ENCODE assay signal across 1 cellular context in the genomic region with DNA sequence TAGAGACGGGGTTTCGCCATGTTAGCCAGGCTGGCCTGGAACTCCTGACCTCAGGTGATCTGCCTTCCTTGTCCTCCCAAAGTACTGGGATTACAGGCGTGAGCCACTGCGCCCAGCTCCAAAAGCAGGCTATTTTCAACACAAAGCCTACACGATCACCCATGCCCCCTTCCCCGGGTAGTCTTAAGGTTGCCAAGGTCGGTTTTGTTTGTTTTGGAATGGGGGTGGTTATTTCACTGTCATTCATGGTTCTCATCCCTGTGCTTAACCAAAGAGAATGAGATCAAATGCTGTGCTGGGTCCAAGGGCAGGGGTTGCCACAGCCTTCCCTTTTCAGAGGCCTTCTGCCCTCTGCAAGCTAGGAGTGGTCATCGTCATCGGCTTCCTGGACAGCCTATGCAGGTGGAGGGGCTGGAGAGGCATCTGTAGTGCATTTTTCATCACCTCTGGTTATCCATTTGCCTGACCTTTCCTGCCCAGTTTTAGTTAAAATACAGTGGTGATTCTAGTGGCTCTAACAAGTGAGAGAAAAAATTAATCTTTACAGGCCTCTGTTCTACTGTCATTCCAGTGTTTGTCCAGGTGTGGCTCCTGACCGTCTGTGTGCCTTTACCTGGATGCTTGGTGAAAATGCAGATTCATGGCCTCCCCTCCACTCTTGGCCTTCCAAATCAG.
TF ChIP-seq lines count a peak whose summit lies in the region.

No MANE protein-coding gene starts in this region.

TF ChIP-seq in HepG2, 621 proteins besides CTCF, POLR2A, EP300 and RAD21 (continued from another document and continues in another):
- TF ChIP-seq BCL3 (CRISPR knock-in tag; IDR thresholded peaks at IDR 0.05), result no peak
- no peak for TF ChIP-seq KLF9 (CRISPR knock-in tag; IDR thresholded peaks at IDR 0.05; ENCODE audit: low read depth)
- TF ChIP-seq GABPB1 (CRISPR knock-in tag; IDR thresholded peaks at IDR 0.05), result peak; percentile 24; the same call in 1 of the 2 replicates
- peak; percentile 91 for TF ChIP-seq THRA (CRISPR knock-in tag; IDR thresholded peaks at IDR 0.05; ENCODE audit: borderline replicate concordance)
- no peak for TF ChIP-seq TBL1XR1 (IDR thresholded peaks at IDR 0.05; ENCODE audit: borderline replicate concordance, low read length, partially characterized antibody)
- TF ChIP-seq TAF1 (CRISPR knock-in tag; IDR thresholded peaks at IDR 0.05), result no peak
- TF ChIP-seq ARID2 (CRISPR knock-in tag; IDR thresholded peaks at IDR 0.05; ENCODE audit: borderline replicate concordance), result no peak
- TF ChIP-seq MIXL1 (CRISPR knock-in tag; IDR thresholded peaks at IDR 0.05), result peak; percentile 91
- TF ChIP-seq, protein P1, sequence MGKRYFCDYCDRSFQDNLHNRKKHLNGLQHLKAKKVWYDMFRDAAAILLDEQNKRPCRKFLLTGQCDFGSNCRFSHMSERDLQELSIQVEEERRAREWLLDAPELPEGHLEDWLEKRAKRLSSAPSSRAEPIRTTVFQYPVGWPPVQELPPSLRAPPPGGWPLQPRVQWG (CRISPR knock-in tag; IDR thresholded peaks at IDR 0.05; ENCODE audit: borderline replicate concordance, low read depth), result no peak
- TF ChIP-seq ZNF274 (CRISPR knock-in tag; IDR thresholded peaks at IDR 0.05), result no peak
- no peak for TF ChIP-seq HNRNPK (IDR thresholded peaks at IDR 0.05; ENCODE audit: low read depth, low read length, poor library complexity, severe bottlenecking)
- TF ChIP-seq, protein P2, sequence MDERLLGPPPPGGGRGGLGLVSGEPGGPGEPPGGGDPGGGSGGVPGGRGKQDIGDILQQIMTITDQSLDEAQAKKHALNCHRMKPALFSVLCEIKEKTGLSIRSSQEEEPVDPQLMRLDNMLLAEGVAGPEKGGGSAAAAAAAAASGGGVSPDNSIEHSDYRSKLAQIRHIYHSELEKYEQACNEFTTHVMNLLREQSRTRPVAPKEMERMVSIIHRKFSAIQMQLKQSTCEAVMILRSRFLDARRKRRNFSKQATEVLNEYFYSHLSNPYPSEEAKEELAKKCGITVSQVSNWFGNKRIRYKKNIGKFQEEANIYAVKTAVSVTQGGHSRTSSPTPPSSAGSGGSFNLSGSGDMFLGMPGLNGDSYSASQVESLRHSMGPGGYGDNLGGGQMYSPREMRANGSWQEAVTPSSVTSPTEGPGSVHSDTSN (CRISPR knock-in tag; IDR thresholded peaks at IDR 0.05), result peak; percentile 69
- no peak for TF ChIP-seq SRSF1 (optimal IDR thresholded peaks at IDR 0.05; ENCODE audit: low read depth, low read length)
- TF ChIP-seq ZNF17 (CRISPR knock-in tag; IDR thresholded peaks at IDR 0.05), result no peak
- no peak for TF ChIP-seq XRCC5 (optimal IDR thresholded peaks at IDR 0.05; ENCODE audit: low read length)
- peak; percentile 80 for TF ChIP-seq CEBPB (IDR thresholded peaks at IDR 0.05; ENCODE audit: borderline replicate concordance, low read depth, low read length)
- TF ChIP-seq SIX4 (CRISPR knock-in tag; IDR thresholded peaks at IDR 0.05), result peak; percentile 58
- TF ChIP-seq CEBPG (CRISPR knock-in tag; IDR thresholded peaks at IDR 0.05), result peak; percentile 79
- peak; percentile 91 for TF ChIP-seq TARDBP (CRISPR knock-in tag; IDR thresholded peaks at IDR 0.05)
- no peak for TF ChIP-seq SATB2 (CRISPR knock-in tag; IDR thresholded peaks at IDR 0.05)
- no peak for TF ChIP-seq POLR2AphosphoS5 (IDR thresholded peaks at IDR 0.05; ENCODE audit: low read depth, low read length)
- no peak for TF ChIP-seq ZNF235 (CRISPR knock-in tag; IDR thresholded peaks at IDR 0.05; ENCODE audit: borderline replicate concordance)
- no peak for TF ChIP-seq GTF3A (CRISPR knock-in tag; conservative IDR thresholded peaks at IDR 0.05)
- TF ChIP-seq NFIB (CRISPR knock-in tag; IDR thresholded peaks at IDR 0.05; ENCODE audit: borderline replicate concordance), result no peak
- TF ChIP-seq, protein P3, sequence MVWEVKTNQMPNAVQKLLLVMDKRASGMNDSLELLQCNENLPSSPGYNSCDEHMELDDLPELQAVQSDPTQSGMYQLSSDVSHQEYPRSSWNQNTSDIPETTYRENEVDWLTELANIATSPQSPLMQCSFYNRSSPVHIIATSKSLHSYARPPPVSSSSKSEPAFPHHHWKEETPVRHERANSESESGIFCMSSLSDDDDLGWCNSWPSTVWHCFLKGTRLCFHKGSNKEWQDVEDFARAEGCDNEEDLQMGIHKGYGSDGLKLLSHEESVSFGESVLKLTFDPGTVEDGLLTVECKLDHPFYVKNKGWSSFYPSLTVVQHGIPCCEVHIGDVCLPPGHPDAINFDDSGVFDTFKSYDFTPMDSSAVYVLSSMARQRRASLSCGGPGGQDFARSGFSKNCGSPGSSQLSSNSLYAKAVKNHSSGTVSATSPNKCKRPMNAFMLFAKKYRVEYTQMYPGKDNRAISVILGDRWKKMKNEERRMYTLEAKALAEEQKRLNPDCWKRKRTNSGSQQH (CRISPR knock-in tag; IDR thresholded peaks at IDR 0.05; ENCODE audit: low read depth), result 0 out of 2 replicates have a peak, but pooled peaks have one; percentile 32
- TF ChIP-seq ZNF451 (CRISPR knock-in tag; IDR thresholded peaks at IDR 0.05), result no peak
- TF ChIP-seq TRIM22 (IDR thresholded peaks at IDR 0.05), result no peak
- TF ChIP-seq ZNF512B (CRISPR knock-in tag; IDR thresholded peaks at IDR 0.05; ENCODE audit: borderline replicate concordance), result no peak
- no peak for TF ChIP-seq ZNF776 (CRISPR knock-in tag; IDR thresholded peaks at IDR 0.05)
- TF ChIP-seq, protein P4, sequence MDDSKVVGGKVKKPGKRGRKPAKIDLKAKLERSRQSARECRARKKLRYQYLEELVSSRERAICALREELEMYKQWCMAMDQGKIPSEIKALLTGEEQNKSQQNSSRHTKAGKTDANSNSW (CRISPR knock-in tag; IDR thresholded peaks at IDR 0.05; ENCODE audit: borderline replicate concordance), result no peak
- TF ChIP-seq ZBTB21 (CRISPR knock-in tag; IDR thresholded peaks at IDR 0.05), result no peak
- no peak for TF ChIP-seq ZNF670 (CRISPR knock-in tag; IDR thresholded peaks at IDR 0.05; ENCODE audit: borderline replicate concordance)
- no peak for TF ChIP-seq ZNF558 (CRISPR knock-in tag; IDR thresholded peaks at IDR 0.05; ENCODE audit: borderline replicate concordance)
- TF ChIP-seq ZBTB38 (CRISPR knock-in tag; IDR thresholded peaks at IDR 0.05), result peak; percentile 64
- no peak for TF ChIP-seq MBD4 (IDR thresholded peaks at IDR 0.05; ENCODE audit: borderline replicate concordance, low read length)
- peak; percentile 83 for TF ChIP-seq TCF7 (IDR thresholded peaks at IDR 0.05; ENCODE audit: low read depth)
- TF ChIP-seq, protein P5, sequence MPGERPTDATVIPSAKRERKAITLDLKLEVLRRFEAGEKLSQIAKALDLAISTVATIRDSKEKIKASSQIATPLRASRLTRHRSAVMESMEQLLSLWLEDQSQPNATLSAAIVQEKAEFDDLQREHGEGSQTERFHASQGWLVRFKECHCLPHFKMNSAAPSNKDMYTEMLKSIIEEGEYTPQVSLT (CRISPR knock-in tag; IDR thresholded peaks at IDR 0.05; ENCODE audit: borderline replicate concordance, low read depth), result no peak
- TF ChIP-seq REPIN1 (CRISPR knock-in tag; IDR thresholded peaks at IDR 0.05; ENCODE audit: borderline replicate concordance, low read depth), result peak; percentile 94
- TF ChIP-seq JUNB (CRISPR knock-in tag; IDR thresholded peaks at IDR 0.05; ENCODE audit: borderline replicate concordance), result 0 out of 2 replicates have a peak, but pooled peaks have one; percentile 52
- TF ChIP-seq ZBTB26 (CRISPR knock-in tag; IDR thresholded peaks at IDR 0.05; ENCODE audit: borderline replicate concordance), result peak; percentile 81; the same call in 1 of the 2 replicates
- no peak for TF ChIP-seq GPN1 (CRISPR knock-in tag; IDR thresholded peaks at IDR 0.05; ENCODE audit: borderline replicate concordance)
- no peak for TF ChIP-seq SP2 (CRISPR knock-in tag; IDR thresholded peaks at IDR 0.05)
- peak; percentile 30; the same call in 1 of the 2 replicates for TF ChIP-seq ZNF782 (CRISPR knock-in tag; IDR thresholded peaks at IDR 0.05; ENCODE audit: borderline replicate concordance)
- TF ChIP-seq, protein P6, sequence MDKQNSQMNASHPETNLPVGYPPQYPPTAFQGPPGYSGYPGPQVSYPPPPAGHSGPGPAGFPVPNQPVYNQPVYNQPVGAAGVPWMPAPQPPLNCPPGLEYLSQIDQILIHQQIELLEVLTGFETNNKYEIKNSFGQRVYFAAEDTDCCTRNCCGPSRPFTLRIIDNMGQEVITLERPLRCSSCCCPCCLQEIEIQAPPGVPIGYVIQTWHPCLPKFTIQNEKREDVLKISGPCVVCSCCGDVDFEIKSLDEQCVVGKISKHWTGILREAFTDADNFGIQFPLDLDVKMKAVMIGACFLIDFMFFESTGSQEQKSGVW (CRISPR knock-in tag; IDR thresholded peaks at IDR 0.05; ENCODE audit: borderline replicate concordance), result no peak
- no peak for TF ChIP-seq PCBP1 (IDR thresholded peaks at IDR 0.05; ENCODE audit: borderline replicate concordance, low read depth, low read length)
- no peak for TF ChIP-seq ZSCAN31 (CRISPR knock-in tag; IDR thresholded peaks at IDR 0.05; ENCODE audit: low read depth)
- TF ChIP-seq, protein P7, sequence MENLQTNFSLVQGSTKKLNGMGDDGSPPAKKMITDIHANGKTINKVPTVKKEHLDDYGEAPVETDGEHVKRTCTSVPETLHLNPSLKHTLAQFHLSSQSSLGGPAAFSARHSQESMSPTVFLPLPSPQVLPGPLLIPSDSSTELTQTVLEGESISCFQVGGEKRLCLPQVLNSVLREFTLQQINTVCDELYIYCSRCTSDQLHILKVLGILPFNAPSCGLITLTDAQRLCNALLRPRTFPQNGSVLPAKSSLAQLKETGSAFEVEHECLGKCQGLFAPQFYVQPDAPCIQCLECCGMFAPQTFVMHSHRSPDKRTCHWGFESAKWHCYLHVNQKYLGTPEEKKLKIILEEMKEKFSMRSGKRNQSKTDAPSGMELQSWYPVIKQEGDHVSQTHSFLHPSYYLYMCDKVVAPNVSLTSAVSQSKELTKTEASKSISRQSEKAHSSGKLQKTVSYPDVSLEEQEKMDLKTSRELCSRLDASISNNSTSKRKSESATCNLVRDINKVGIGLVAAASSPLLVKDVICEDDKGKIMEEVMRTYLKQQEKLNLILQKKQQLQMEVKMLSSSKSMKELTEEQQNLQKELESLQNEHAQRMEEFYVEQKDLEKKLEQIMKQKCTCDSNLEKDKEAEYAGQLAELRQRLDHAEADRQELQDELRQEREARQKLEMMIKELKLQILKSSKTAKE (CRISPR knock-in tag; IDR thresholded peaks at IDR 0.05; ENCODE audit: borderline replicate concordance), result peak; percentile 60; the same call in 1 of the 2 replicates
